ENCODE assay signal across 2 cellular contexts in the genomic region with DNA sequence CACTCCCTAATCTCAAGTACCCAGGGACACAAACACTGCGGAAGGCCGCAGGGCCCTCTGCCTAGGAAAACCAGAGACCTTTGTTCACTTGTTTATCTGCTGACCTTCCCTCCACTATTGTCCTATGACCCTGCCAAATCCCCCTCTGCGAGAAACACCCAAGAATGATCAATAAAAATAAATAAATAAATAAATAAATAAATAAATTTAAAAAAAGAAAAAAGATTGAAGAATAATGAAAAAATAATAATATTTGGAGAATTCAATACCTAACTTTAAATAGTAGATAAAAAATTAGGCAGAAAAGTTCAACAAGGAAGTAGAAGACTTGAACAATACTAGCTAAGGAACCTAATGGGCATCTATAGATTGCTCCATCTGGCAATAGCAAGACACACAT. TPM values are rescaled to one million over a fixed set of nuclear protein-coding genes. Genes with fewer than 3 reads are reported as not detected.
"Had no signal": no experiment of that assay in that cellular context is flagged by ENCODE, and none has a peak within 500 bp of the region (broad histone marks: within the 10 kb centered on the region; RNA-seq: fewer than 3 reads in every experiment).

No MANE protein-coding gene starts in this region.

RNA-seq across cellular contexts. Expression of a gene that starts 38.4 kb away (rescaled TPM):
- total RNA-seq: SJCRH30, SJSA1 had no signal
